24 cellular contexts compared by ENCODE assay signal in genomic region chr11:66646875-66647274, GRCh38. TPM values are rescaled to one million over a fixed set of nuclear protein-coding genes. Genes with fewer than 3 reads are reported as not detected.
DNase-seq lines count a peak whose midpoint lies in the region; ATAC-seq and TF ChIP-seq lines count a peak whose summit lies in the region.
"Had no signal": no experiment of that assay in that cellular context is flagged by ENCODE, and none has a peak within 500 bp of the region (broad histone marks: within the 10 kb centered on the region; RNA-seq: fewer than 3 reads in every experiment).

No MANE protein-coding gene starts in this region.

- H3K4me1 ChIP-seq in upper lobe of left lung (peaks cover 45 to 57% (median 48%) of the 10 kb centered on the region in 4 donors), spleen (peaks cover 37 to 98% (median 59%) of the 10 kb centered on the region in 6 donors), psoas muscle (peaks cover 49% of the 10 kb centered on the region)

- H3K27me3 Mint-ChIP-seq in stimulated activated naive CD8-positive, alpha-beta T cell treated with anti-CD3 and anti-CD28 coated beads, Interleukin-15, Interleukin-2, amounts not matched to agents 100 ng/mL and 50 ng/mL, for 24 hours = no peaks in the 10 kb centered on the region
- no peaks in the 10 kb centered on the region for H3K27me3 Mint-ChIP-seq in stimulated activated naive CD8-positive, alpha-beta T cell treated with anti-CD3 and anti-CD28 coated beads, Interleukin-15, amount 100 ng/mL, for 72 hours
- no peaks in the 10 kb centered on the region for H3K27me3 Mint-ChIP-seq in activated CD8-positive, alpha-beta T cell treated with anti-CD3 and anti-CD28 coated beads for 36 hours
- H3K27me3 Mint-ChIP-seq in memory B cell = no peaks in the 10 kb centered on the region

- H3K27ac Mint-ChIP-seq in stimulated activated naive CD8-positive, alpha-beta T cell treated with anti-CD3 and anti-CD28 coated beads, Interleukin-15, Interleukin-2, amounts not matched to agents 100 ng/mL and 50 ng/mL, for 24 hours = peak overlapping the region; percentile 49
- H3K27ac Mint-ChIP-seq in stimulated activated naive CD8-positive, alpha-beta T cell treated with anti-CD3 and anti-CD28 coated beads, Interleukin-15, amount 100 ng/mL, for 72 hours = peak overlapping the region in 1 of 2 donors; percentile 77
- peak overlapping the region; percentile 3 for H3K27ac Mint-ChIP-seq in activated CD8-positive, alpha-beta T cell treated with anti-CD3 and anti-CD28 coated beads for 36 hours
- H3K27ac Mint-ChIP-seq in memory B cell = peak overlapping the region; percentile 75

- no peak for TF ChIP-seq POLR2A in upper lobe of left lung (IDR thresholded peaks at IDR 0.05)
- TF ChIP-seq POLR2A in spleen (IDR thresholded peaks at IDR 0.05) = no peak

- H3K27me3 ChIP-seq in upper lobe of left lung (no peaks in the 10 kb centered on the region), spleen (replicated peaks in 1 of 7) (no peaks in the 10 kb centered on the region), psoas muscle (ENCODE audit: insufficient read depth in 3 of 3, low read length in 2 of 3) (no peaks in the 10 kb centered on the region)
- H3K27me3 ChIP-seq: ascending aorta, heart left ventricle, testis had no signal

- H3K36me3 Mint-ChIP-seq in stimulated activated naive CD8-positive, alpha-beta T cell treated with anti-CD3 and anti-CD28 coated beads, Interleukin-15, Interleukin-2, amounts not matched to agents 100 ng/mL and 50 ng/mL, for 24 hours (ENCODE audit: low read depth) = peaks cover 91% of the 10 kb centered on the region
- H3K36me3 Mint-ChIP-seq in activated CD8-positive, alpha-beta T cell treated with anti-CD3 and anti-CD28 coated beads for 36 hours (ENCODE audit: low read depth) = peaks cover 84% of the 10 kb centered on the region
- H3K36me3 Mint-ChIP-seq in memory B cell = peaks cover 40% of the 10 kb centered on the region

- H3K4me3 ChIP-seq in upper lobe of left lung (no peak overlapping the region), spleen (no peak overlapping the region), psoas muscle (no peak overlapping the region)
- H3K4me3 ChIP-seq: ascending aorta, heart left ventricle, smooth muscle cell, testis had no signal

- intact Hi-C loops in activated CD8-positive, alpha-beta T cell treated with anti-CD3 and anti-CD28 coated beads for 36 hours (cut with micrococcal nuclease) = no loop called here
- intact Hi-C loops in spleen (cut with DNase I; ENCODE audit: low total_unique reads) (no loop called here), psoas muscle (cut with DNase I) (no loop called here)

- H3K9me3 Mint-ChIP-seq in stimulated activated naive CD8-positive, alpha-beta T cell treated with anti-CD3 and anti-CD28 coated beads, Interleukin-15, Interleukin-2, amounts not matched to agents 100 ng/mL and 50 ng/mL, for 24 hours = no peaks in the 10 kb centered on the region
- no peaks in the 10 kb centered on the region for H3K9me3 Mint-ChIP-seq in stimulated activated naive CD8-positive, alpha-beta T cell treated with anti-CD3 and anti-CD28 coated beads, Interleukin-15, amount 100 ng/mL, for 72 hours
- no peaks in the 10 kb centered on the region for H3K9me3 Mint-ChIP-seq in activated CD8-positive, alpha-beta T cell treated with anti-CD3 and anti-CD28 coated beads for 36 hours
- H3K9me3 Mint-ChIP-seq in memory B cell = no peaks in the 10 kb centered on the region

- H3K4me3 Mint-ChIP-seq in stimulated activated naive CD8-positive, alpha-beta T cell treated with anti-CD3 and anti-CD28 coated beads, Interleukin-15, Interleukin-2, amounts not matched to agents 100 ng/mL and 50 ng/mL, for 24 hours = no peak overlapping the region
- H3K4me3 Mint-ChIP-seq in stimulated activated naive CD8-positive, alpha-beta T cell treated with anti-CD3 and anti-CD28 coated beads, Interleukin-15, amount 100 ng/mL, for 72 hours = no peak overlapping the region
- H3K4me3 Mint-ChIP-seq in activated CD8-positive, alpha-beta T cell treated with anti-CD3 and anti-CD28 coated beads for 36 hours = no peak overlapping the region
- H3K4me3 Mint-ChIP-seq in memory B cell = no peak overlapping the region

- no peak for DNase-seq in stimulated activated naive CD8-positive, alpha-beta T cell treated with anti-CD3 and anti-CD28 coated beads, Interleukin-15, amount 100 ng/mL, for 72 hours
- no peak for DNase-seq in activated CD8-positive, alpha-beta T cell treated with anti-CD3 and anti-CD28 coated beads for 36 hours
- DNase-seq in memory B cell (ENCODE audit: low spot score in 2 of 2) = no peak
- no peak for DNase-seq in upper lobe of left lung
- no peak for DNase-seq in spleen
- no peak for DNase-seq in psoas muscle
- DNase-seq: activated CD4-positive, alpha-beta T cell treated with anti-CD3 and anti-CD28 coated beads, Interleukin-2, amount 50 U/mL, for 4 hours; central memory CD4-positive, alpha-beta T cell; DMS 273 treated with DMSO at 0.1 percent for 48 hours; heart left ventricle; KBM-7; mammary epithelial cell; NCI-H1436; NCI-H2107; NCI-H446; NCI-H82; occipital lobe; T-helper 9 cell; testis had no signal

- no peak for ATAC-seq in stimulated activated naive CD8-positive, alpha-beta T cell treated with anti-CD3 and anti-CD28 coated beads, Interleukin-15, amount 100 ng/mL, for 72 hours
- no peak for ATAC-seq in activated CD8-positive, alpha-beta T cell treated with anti-CD3 and anti-CD28 coated beads for 36 hours
- no peak for ATAC-seq in memory B cell (ENCODE audit: low read depth)
- ATAC-seq in upper lobe of left lung (ENCODE audit: low FRiP score in 2 of 2) = no peak
- no peak for ATAC-seq in psoas muscle
- ATAC-seq: heart left ventricle, SK-N-SH treated with all-trans-retinoic acid at 6 μM for 48 hours had no signal

- TF ChIP-seq EP300 in upper lobe of left lung (IDR thresholded peaks at IDR 0.05) = no peak

- H3K27ac ChIP-seq in upper lobe of left lung (no peak overlapping the region), spleen (peak overlapping the region in 1 of 8 donors; percentile 1), psoas muscle (no peak overlapping the region)
- H3K27ac ChIP-seq: ascending aorta, C4-2B, heart left ventricle, testis had no signal

- no peak for TF ChIP-seq CTCF in activated CD8-positive, alpha-beta T cell treated with anti-CD3 and anti-CD28 coated beads for 36 hours (IDR thresholded peaks at IDR 0.05)
- TF ChIP-seq CTCF in upper lobe of left lung (IDR thresholded peaks at IDR 0.05) = no peak
- TF ChIP-seq CTCF in spleen (IDR thresholded peaks at IDR 0.05 in 8 of 11, conservative IDR thresholded peaks at IDR 0.05 in 3 of 11) = no peak
- no peak for TF ChIP-seq CTCF in psoas muscle (IDR thresholded peaks at IDR 0.05)

- peaks cover 82% of the 10 kb centered on the region for H3K4me1 Mint-ChIP-seq in stimulated activated naive CD8-positive, alpha-beta T cell treated with anti-CD3 and anti-CD28 coated beads, Interleukin-15, Interleukin-2, amounts not matched to agents 100 ng/mL and 50 ng/mL, for 24 hours (ENCODE audit: low read depth)
- H3K4me1 Mint-ChIP-seq in stimulated activated naive CD8-positive, alpha-beta T cell treated with anti-CD3 and anti-CD28 coated beads, Interleukin-15, amount 100 ng/mL, for 72 hours = peaks cover 85% of the 10 kb centered on the region
- peaks cover 80% of the 10 kb centered on the region for H3K4me1 Mint-ChIP-seq in activated CD8-positive, alpha-beta T cell treated with anti-CD3 and anti-CD28 coated beads for 36 hours (ENCODE audit: low read depth)
- peaks cover 45% of the 10 kb centered on the region for H3K4me1 Mint-ChIP-seq in memory B cell

- POLR2A ChIA-PET in activated CD8-positive, alpha-beta T cell treated with anti-CD3 and anti-CD28 coated beads for 36 hours (lab: Charles Lee) = interaction anchor here (1.1 to 27.4 kb wide), 9 partner anchors 8 to 85 kb away, joined by 3 to 558 read pairs (median 15); partner anchors contain the start of genes RBM14, RBM4 and RBM4B

- H3K36me3 ChIP-seq in upper lobe of left lung (peaks cover 11 to 91% (median 60%) of the 10 kb centered on the region in 4 donors), spleen (peaks cover 0 to 100% (median 81%) of the 10 kb centered on the region in 6 donors), psoas muscle (ENCODE audit: insufficient read depth in 1 of 2, low read depth in 1 of 2) (peaks cover 15 to 82% of the 10 kb centered on the region in 2 donors)

- H3K9me3 ChIP-seq in upper lobe of left lung (no peaks in the 10 kb centered on the region), spleen (no peaks in the 10 kb centered on the region), psoas muscle (no peaks in the 10 kb centered on the region)
- H3K9me3 ChIP-seq: ascending aorta, heart left ventricle, testis had no signal

- CTCF ChIA-PET in activated CD8-positive, alpha-beta T cell treated with anti-CD3 and anti-CD28 coated beads for 36 hours (lab: Charles Lee) = interaction anchor here (0.9 to 4.5 kb wide), 3 partner anchors 9 to 55 kb away, joined by 3 to 20 read pairs (median 14); partner anchors contain the start of genes RBM4 and RBM4B

- 75 to 77% methylated on average over 2 of the region's 2 CpGs for WGBS in upper lobe of left lung, 2 donors
- WGBS in spleen, 5 donors = 73 to 90% (median 90%) methylated on average over 2 of the region's 2 CpGs
- WGBS in psoas muscle, 3 donors = 68 to 74% (median 72%) methylated on average over 2 of the region's 2 CpGs

RNA-seq across cellular contexts. Expression of gene RBM4, which starts 8.4 kb away (rescaled TPM):
- 100 to 1,000 TPM; 108 to 114 TPM for total RNA-seq in activated CD8-positive, alpha-beta T cell treated with anti-CD3 and anti-CD28 coated beads for 36 hours
- total RNA-seq in upper lobe of left lung (100 to 1,000 TPM in 2 of 6 donors, 10 to 100 TPM in 4; 62.4 to 103 (median 90.2) TPM), spleen (100 to 1,000 TPM; 106 to 139 (median 127) TPM), psoas muscle (10 to 100 TPM; 54.5 to 80.8 (median 66.8) TPM)
- polyA plus RNA-seq in spleen (100 to 1,000 TPM in 2 of 3 donors, 10 to 100 TPM in 1; 70.1 to 128 (median 102) TPM), psoas muscle (10 to 100 TPM; 54.8 to 67.4 (median 57.9) TPM)

RNA-seq across cellular contexts. Expression of gene RBM14, which starts 30.4 kb away (rescaled TPM):
- total RNA-seq in activated CD8-positive, alpha-beta T cell treated with anti-CD3 and anti-CD28 coated beads for 36 hours = 100 to 1,000 TPM; 153 to 159 TPM
- total RNA-seq in upper lobe of left lung (100 to 1,000 TPM in 1 of 6 donors, 10 to 100 TPM in 5; 45.7 to 114 (median 73.1) TPM), spleen (10 to 100 TPM; 45.2 to 96.6 (median 88.3) TPM), psoas muscle (10 to 100 TPM; 21.1 to 39.3 (median 34.0) TPM)
- polyA plus RNA-seq in spleen (10 to 100 TPM; 37.7 to 67.4 (median 42.0) TPM), psoas muscle (10 to 100 TPM; 15.0 to 22.6 (median 17.6) TPM)

RNA-seq across cellular contexts. Expression of gene RBM4B, which starts 30.8 kb away (rescaled TPM):
- 10 to 100 TPM; 10.7 to 13.1 TPM for total RNA-seq in activated CD8-positive, alpha-beta T cell treated with anti-CD3 and anti-CD28 coated beads for 36 hours
- total RNA-seq in upper lobe of left lung (10 to 100 TPM in 4 of 6 donors, 1 to 10 TPM in 2; 7.3 to 27.2 (median 13.9) TPM), spleen (10 to 100 TPM; 16.3 to 23.0 (median 18.8) TPM), psoas muscle (10 to 100 TPM in 2 of 4 donors, 1 to 10 TPM in 2; 3.6 to 11.0 (median 8.2) TPM)
- polyA plus RNA-seq in spleen (10 to 100 TPM; 14.8 to 17.7 (median 14.9) TPM), psoas muscle (10 to 100 TPM in 1 of 3 donors, 1 to 10 TPM in 2; 8.9 to 12.8 (median 10.0) TPM)

RNA-seq across cellular contexts. Expression of gene CCS, which starts 53.9 kb away (rescaled TPM):
- total RNA-seq in activated CD8-positive, alpha-beta T cell treated with anti-CD3 and anti-CD28 coated beads for 36 hours = 10 to 100 TPM; 22.0 to 25.6 TPM
- 10 to 100 TPM; 24.3 to 82.8 (median 34.0) TPM for total RNA-seq in upper lobe of left lung
- 10 to 100 TPM; 32.8 to 50.4 (median 40.8) TPM for total RNA-seq in spleen
- polyA plus RNA-seq in spleen = 100 to 1,000 TPM in 2 of 3 donors, 10 to 100 TPM in 1; 91.3 to 161 (median 145) TPM
- total RNA-seq in psoas muscle = 10 to 100 TPM; 10.5 to 17.0 (median 14.8) TPM
- polyA plus RNA-seq in psoas muscle = 10 to 100 TPM; 15.2 to 22.9 (median 15.7) TPM

RNA-seq across cellular contexts. Expression of gene CCDC87, which starts 54.0 kb away (rescaled TPM):
- under 1 TPM; 0.14 to 0.27 TPM for total RNA-seq in activated CD8-positive, alpha-beta T cell treated with anti-CD3 and anti-CD28 coated beads for 36 hours
- 1 to 10 TPM in 1 of 6 donors, under 1 TPM in 4, not detected in 1; 0.20 to 4.2 (median 0.44) TPM for total RNA-seq in upper lobe of left lung
- total RNA-seq in spleen = under 1 TPM in 5 of 7 donors, not detected in 2; 0.10 to 0.79 (median 0.17) TPM
- polyA plus RNA-seq in spleen = under 1 TPM; 0.04 to 0.08 (median 0.06) TPM
- under 1 TPM in 3 of 4 donors, not detected in 1; 0.36 to 0.46 (median 0.36) TPM for total RNA-seq in psoas muscle
- 1 to 10 TPM in 1 of 3 donors, under 1 TPM in 2; 0.06 to 1.1 (median 0.20) TPM for polyA plus RNA-seq in psoas muscle
